Comparison of ENCODE assay signal across 1 cellular context in genomic region chr3:157363393-157363792, GRCh38.
TF ChIP-seq lines count a peak whose summit lies in the region.

No MANE protein-coding gene starts in this region.

TF ChIP-seq in A549, 52 proteins besides CTCF, POLR2A, EP300 and RAD21 (continued from another document):
- no peak for TF ChIP-seq USF2 (IDR thresholded peaks at IDR 0.05)
- no peak for TF ChIP-seq RARB (CRISPR knock-in tag; IDR thresholded peaks at IDR 0.05)
- no peak for TF ChIP-seq EHMT2 (IDR thresholded peaks at IDR 0.05; ENCODE audit: low read depth)
- no peak for TF ChIP-seq ZC3H11A (IDR thresholded peaks at IDR 0.05)
- TF ChIP-seq NPAS2 (CRISPR knock-in tag; IDR thresholded peaks at IDR 0.05; ENCODE audit: borderline replicate concordance): no peak
- no peak for TF ChIP-seq SMC3 (IDR thresholded peaks at IDR 0.05)
- no peak for TF ChIP-seq HES2 (IDR thresholded peaks at IDR 0.05)
- TF ChIP-seq KDM1A (IDR thresholded peaks at IDR 0.05; ENCODE audit: low read depth): no peak
- TF ChIP-seq CHD2 (IDR thresholded peaks at IDR 0.05; ENCODE audit: low read length, partially characterized antibody): no peak
TF ChIP-seq in A549: peak in this region for 0.
